In the genomic region with DNA sequence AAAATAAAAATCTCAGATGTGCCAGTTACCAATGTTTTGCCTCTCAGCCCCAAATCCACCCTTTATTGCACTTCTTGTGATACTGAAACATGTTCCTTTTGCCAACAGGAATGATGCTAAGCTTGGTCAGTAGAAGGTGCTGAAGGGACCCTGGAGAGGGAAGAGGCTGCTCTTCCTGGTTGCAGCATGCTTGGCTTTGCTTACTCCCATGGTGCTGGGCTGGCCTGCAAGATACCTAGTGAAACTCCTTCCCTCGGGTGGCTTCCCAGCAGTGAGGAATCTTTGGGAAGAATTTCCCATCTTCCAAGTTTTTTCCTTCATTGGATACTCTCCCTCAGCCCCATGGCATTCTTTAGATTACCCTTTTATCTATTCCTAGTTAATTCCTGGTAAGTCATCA, we compare ENCODE assay signal across 21 cellular contexts.
"Had no signal": no experiment of that assay in that cellular context is flagged by ENCODE, and none has a peak within 500 bp of the region (broad histone marks: within the 10 kb centered on the region; RNA-seq: fewer than 3 reads in every experiment).

No MANE protein-coding gene starts in this region.

- ATAC-seq: foreskin keratinocyte; stimulated activated naive B cell treated with anti-CD40 and anti-IgM and Interleukin-4, amounts not matched to agents 10 μg/mL and 1 μg/mL and 100 μg/mL, for 72 hours; stimulated activated naive CD8-positive, alpha-beta T cell treated with anti-CD3 and anti-CD28 coated beads, Interleukin-15, amount 100 ng/mL, for 72 hours had no signal

- H3K27ac ChIP-seq: colonic mucosa, foreskin keratinocyte, lower lobe of right lung, parathyroid adenoma, testis had no signal

- H3K4me1 ChIP-seq: colonic mucosa, foreskin keratinocyte, parathyroid adenoma, testis had no signal

- H3K4me3 ChIP-seq: colonic mucosa, lower lobe of right lung, prostate gland, skin epidermis, testis had no signal

- DNase-seq: cerebellar nuclear complex; colonic mucosa; dermis blood vessel endothelial cell; foreskin keratinocyte; head of caudate nucleus; hippocampal formation; kidney glomerular epithelial cell; lower lobe of right lung; mesendoderm; naive B cell; occipital lobe; stimulated activated CD4-positive, alpha-beta T cell treated with anti-CD3 and anti-CD28 coated beads, Interleukin-2, amount 100 ng/mL, for 24 hours; stimulated activated CD4-positive, alpha-beta T cell treated with anti-CD3 and anti-CD28 coated beads, Interleukin-4, amount 100 ng/mL, for 4 hours; stimulated activated naive B cell treated with anti-CD40 and anti-IgM and Interleukin-4, amounts not matched to agents 10 μg/mL and 1 μg/mL and 100 μg/mL, for 72 hours; stimulated activated naive CD8-positive, alpha-beta T cell treated with anti-CD3 and anti-CD28 coated beads, Interleukin-15, amount 100 ng/mL, for 72 hours; testis; trophoblast cell had no signal

- H3K27ac Mint-ChIP-seq: stimulated activated naive B cell treated with anti-CD40 and anti-IgM and Interleukin-4, amounts not matched to agents 10 μg/mL and 1 μg/mL and 100 μg/mL, for 72 hours; stimulated activated naive CD8-positive, alpha-beta T cell treated with anti-CD3 and anti-CD28 coated beads, Interleukin-15, amount 100 ng/mL, for 72 hours had no signal

- H3K4me1 Mint-ChIP-seq: naive B cell; stimulated activated naive B cell treated with anti-CD40 and anti-IgM and Interleukin-4, amounts not matched to agents 10 μg/mL and 1 μg/mL and 100 μg/mL, for 72 hours had no signal

- H3K4me3 Mint-ChIP-seq: naive B cell; nephron; stimulated activated naive B cell treated with anti-CD40 and anti-IgM and Interleukin-4, amounts not matched to agents 10 μg/mL and 1 μg/mL and 100 μg/mL, for 72 hours; stimulated activated naive CD8-positive, alpha-beta T cell treated with anti-CD3 and anti-CD28 coated beads, Interleukin-15, amount 100 ng/mL, for 72 hours had no signal

- H3K36me3 ChIP-seq: colonic mucosa, lower lobe of right lung, prostate gland had no signal

- H3K27me3 ChIP-seq: colonic mucosa, foreskin keratinocyte, testis had no signal

- H3K27me3 Mint-ChIP-seq: naive B cell; stimulated activated naive B cell treated with anti-CD40 and anti-IgM and Interleukin-4, amounts not matched to agents 10 μg/mL and 1 μg/mL and 100 μg/mL, for 72 hours; stimulated activated naive CD8-positive, alpha-beta T cell treated with anti-CD3 and anti-CD28 coated beads, Interleukin-15, amount 100 ng/mL, for 72 hours had no signal

- H3K9me3 ChIP-seq: colonic mucosa, lower lobe of right lung, prostate gland, testis had no signal
